1 cellular context compared by ENCODE assay signal in genomic region chr14:20760950-20761349, GRCh38.
TF ChIP-seq lines count a peak whose summit lies in the region.

No MANE protein-coding gene starts in this region.

TF ChIP-seq in H1, 55 proteins besides CTCF, POLR2A, EP300 and RAD21:
- TF ChIP-seq SIN3A (conservative IDR thresholded peaks at IDR 0.05 in 1 of 2, IDR thresholded peaks at IDR 0.05 in 1 of 2; ENCODE audit: low read depth in 1 of 2, low read length in 2 of 2): no peak
- no peak for TF ChIP-seq KDM1A (IDR thresholded peaks at IDR 0.05; ENCODE audit: borderline replicate concordance, low read length)
- TF ChIP-seq TBP (IDR thresholded peaks at IDR 0.05; ENCODE audit: low read depth, low read length): no peak
- TF ChIP-seq SIX5 (IDR thresholded peaks at IDR 0.05; ENCODE audit: low read depth, low read length): no peak
- TF ChIP-seq USF2 (IDR thresholded peaks at IDR 0.05; ENCODE audit: low read length): no peak
- TF ChIP-seq CBX5 (IDR thresholded peaks at IDR 0.05; ENCODE audit: low read depth, low read length): no peak
